8 cellular contexts compared by ENCODE assay signal in the genomic region with DNA sequence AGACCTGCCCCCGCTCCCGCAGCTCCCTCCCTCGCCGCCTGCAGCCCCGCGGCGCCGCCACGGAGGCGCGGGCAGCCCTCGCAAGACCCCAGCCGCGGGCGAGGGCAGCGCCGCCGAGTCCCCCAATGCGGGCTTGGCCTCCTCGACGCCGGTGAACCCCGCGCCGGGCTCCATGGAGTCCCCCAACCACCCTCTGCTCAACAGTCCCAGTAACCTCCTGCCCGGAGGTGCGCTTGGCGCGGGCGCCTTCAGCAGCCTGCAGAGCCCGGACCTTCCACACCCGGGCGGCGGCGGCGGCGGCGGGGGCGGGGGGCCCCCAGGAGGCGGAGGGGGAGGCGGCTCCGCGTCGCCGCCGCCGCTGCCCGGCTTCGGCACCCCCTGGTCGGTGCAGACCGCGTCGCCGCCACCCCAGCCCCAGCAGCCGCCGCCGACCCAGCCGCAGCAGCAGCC. TPM values are rescaled to one million over a fixed set of nuclear protein-coding genes. Genes with fewer than 3 reads are reported as not detected.
DNase-seq lines count a peak whose midpoint lies in the region; ATAC-seq and TF ChIP-seq lines count a peak whose summit lies in the region.

No MANE protein-coding gene starts in this region.

- peak overlapping the region; percentile 97 for H3K4me2 ChIP-seq in mammary epithelial cell (ENCODE audit: insufficient read depth, low read depth, low read length)

- BruUV-seq in mammary epithelial cell (replicated peaks; lab: Mats Ljungman, UMichigan), result no TSS peak

- H3K27me3 ChIP-seq in mammary epithelial cell (ENCODE audit: insufficient read depth, low read length), result no peaks in the 10 kb centered on the region

- H3K9ac ChIP-seq in mammary epithelial cell (ENCODE audit: insufficient read depth, low read length), result peak overlapping the region; percentile 91

- no peaks in the 10 kb centered on the region for H3K9me3 ChIP-seq in mammary epithelial cell (replicated peaks; ENCODE audit: insufficient read depth, low read length)

- dilution Hi-C loops in mammary epithelial cell (cut with HindIII; ENCODE audit: low sequenced_read_pairs), result no loop called here

- H3K27ac ChIP-seq in mammary epithelial cell (ENCODE audit: insufficient read depth, low read depth, low read length), result peak overlapping the region; percentile 89

- ATAC-seq in HG03064 (IDR thresholded peaks at IDR 0.05; ENCODE audit: low read depth, unreplicated experiment), result peak; percentile 10
- ATAC-seq in left colon, result peak; percentile 4
- no peak for ATAC-seq in HG02970 (IDR thresholded peaks at IDR 0.05; ENCODE audit: low FRiP score, unreplicated experiment)

- CTCF ChIA-PET in mammary epithelial cell (lab: Charles Lee; ENCODE audit: low non-redundant PET), result no interaction called here

- intact Hi-C loops in mammary epithelial cell (cut with micrococcal nuclease), result loop anchor here (1.0 to 10.0 kb wide), 9 partner anchors 111 to 1521 kb away; a partner anchor contains a TSS
- intact Hi-C loops in left colon (cut with DNase I, micrococcal nuclease), result loop anchor here in 1 of 2 donors (10.0 kb wide), 1 partner anchor 661 kb away; no protein-coding TSS in a partner anchor

- DNase-seq in NCI-H510A treated with DMSO at 0.1 percent for 48 hours (lab: John Stamatoyannopoulos, UW) (peak; percentile 1), NCI-H510A (lab: John Stamatoyannopoulos, UW) (no peak), T-helper 2 cell (peak; percentile 36 to 73 (median 57)), mammary epithelial cell (peak; percentile 41), left colon (peak; percentile 46 to 74)
- peak; percentile 70 for DNase-seq in stimulated activated CD4-positive, alpha-beta T cell treated with anti-CD3 and anti-CD28 coated beads, Interleukin-4, amount 100 ng/mL, for 1 hour

- peak overlapping the region; percentile 85 for H2AFZ ChIP-seq in mammary epithelial cell (ENCODE audit: low read depth, low read length)

- no peaks in the 10 kb centered on the region for H4K20me1 ChIP-seq in mammary epithelial cell (ENCODE audit: insufficient read depth, low read length)

- peak overlapping the region; percentile 63 to 98 (median 72) for H3K4me3 ChIP-seq in mammary epithelial cell (replicated peaks in 1 of 3; ENCODE audit: insufficient read depth in 1 of 3, low read depth in 2 of 3, low read length in 3 of 3)

- TF ChIP-seq CTCF in mammary epithelial cell (conservative IDR thresholded peaks at IDR 0.05 in 1 of 2, IDR thresholded peaks at IDR 0.05 in 1 of 2; ENCODE audit: extremely low read depth in 1 of 2, insufficient read depth in 1 of 2, low read depth in 1 of 2, low read length in 2 of 2), result no peak

- peaks cover 3% of the 10 kb centered on the region for H3K4me1 ChIP-seq in mammary epithelial cell (ENCODE audit: insufficient read depth, low read length)

- 0% methylated on average over 3 of the region's 58 CpGs for WGBS in mammary epithelial cell (ENCODE audit: low coverage, missing lambda C conversion rate)

- in situ Hi-C loops in mammary epithelial cell (cut with MboI; ENCODE audit: low sequenced_read_pairs in 2 of 2), result loop anchor here in 1 of 2 donors (10.0 to 25.0 kb wide), 2 partner anchors 129 to 1366 kb away; a partner anchor contains a TSS

- H3K36me3 ChIP-seq in mammary epithelial cell (ENCODE audit: insufficient read depth, low read length), result peaks cover 2% of the 10 kb centered on the region

- peaks cover 44% of the 10 kb centered on the region for H3K79me2 ChIP-seq in mammary epithelial cell (ENCODE audit: insufficient read depth, low read length)

RNA-seq across cellular contexts. Expression of a gene that starts 1.2 kb away (rescaled TPM):
- total RNA-seq in mammary epithelial cell (10 to 100 TPM; 16.1 to 21.5 TPM), left colon (10 to 100 TPM; 24.7 to 33.2 TPM)
- polyA plus RNA-seq in mammary epithelial cell, result 2.4 TPM
- polyA minus RNA-seq in mammary epithelial cell, result 2.6 TPM
